ENCODE assay signal across 34 cellular contexts in the genomic region with DNA sequence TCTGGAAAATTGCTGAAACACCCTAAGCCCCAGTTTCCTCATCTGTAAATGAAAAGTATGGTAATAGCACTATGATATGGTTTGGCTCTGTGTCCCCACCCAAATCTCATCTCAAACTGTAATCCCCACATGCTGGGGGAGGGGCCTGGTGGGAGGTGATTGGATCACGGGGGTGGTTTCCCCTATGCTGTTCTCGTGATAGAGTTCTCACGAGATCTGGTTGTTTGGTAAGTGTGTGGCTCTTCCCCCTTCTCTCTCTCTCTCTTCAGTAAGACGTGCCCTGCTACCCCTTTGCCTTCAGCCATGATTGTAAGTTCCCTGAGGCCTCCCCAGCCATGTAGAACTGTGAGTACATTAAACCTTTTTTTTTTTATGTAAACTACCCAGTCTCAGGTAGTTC.
"Had no signal": no experiment of that assay in that cellular context is flagged by ENCODE, and none has a peak within 500 bp of the region (broad histone marks: within the 10 kb centered on the region; RNA-seq: fewer than 3 reads in every experiment).

No MANE protein-coding gene starts in this region.

- H3K4me1 ChIP-seq: adrenal gland, body of pancreas, breast epithelium had no signal

- DNase-seq: activated B cell treated with CpG ODN at 0.5 μM for 24 hours; activated CD4-positive, alpha-beta memory T cell treated with anti-CD3 and anti-CD28 coated beads for 36 hours; activated CD4-positive, alpha-beta T cell treated with anti-CD3 and anti-CD28 coated beads for 4 hours; activated CD4-positive, alpha-beta T cell treated with anti-CD3 and anti-CD28 coated beads, Interleukin-2, amount 10 ng/mL, durations not matched to agents 24 days and 14 days; activated CD4-positive, alpha-beta T cell treated with anti-CD3 and anti-CD28 coated beads, Interleukin-2, amount 50 U/mL, for 1 hour; activated CD4-positive, alpha-beta T cell treated with anti-CD3 and anti-CD28 coated beads, Interleukin-2, amount 50 U/mL, for 4 hours; activated CD4-positive, CD25-positive, alpha-beta regulatory T cell treated with anti-CD3 and anti-CD28 coated beads, Interleukin-2, amount 50 U/mL, for 72 hours; activated CD8-positive, alpha-beta memory T cell treated with anti-CD3 and anti-CD28 coated beads, Interleukin-2, amount 50 U/mL, for 4 hours; activated CD8-positive, alpha-beta T cell treated with anti-CD3 and anti-CD28 coated beads for 36 hours; activated effector memory CD4-positive, alpha-beta T cell treated with anti-CD3 and anti-CD28 coated beads, Interleukin-2, amount 50 U/mL, for 16 hours; activated gamma-delta T cell treated with Interleukin-2 at 50 U/mL for 16 hours; activated naive CD4-positive, alpha-beta T cell; activated naive CD4-positive, alpha-beta T cell treated with anti-CD3 and anti-CD28 coated beads for 36 hours; activated naive CD4-positive, alpha-beta T cell treated with anti-CD3 and anti-CD28 coated beads, Interleukin-2, amount 50 U/mL, for 16 hours; activated naive CD8-positive, alpha-beta T cell treated with anti-CD3 and anti-CD28 coated beads for 36 hours; activated T-cell treated with anti-CD3 and anti-CD28 coated beads for 4 hours; activated T-cell treated with anti-CD3 and anti-CD28 coated beads, Interleukin-2, amount 50 U/mL, for 1 hour; activated T-cell treated with anti-CD3 and anti-CD28 coated beads, Interleukin-2, amount 50 U/mL, for 4 hours; activated T-cell treated with anti-CD3 and anti-CD28 coated beads, Interleukin-2, amount 50 U/mL, for 72 hours; amniotic stem cell; aorta; body of pancreas; brain microvascular endothelial cell; central memory CD4-positive, alpha-beta T cell; T-helper 2 cell; T-helper 9 cell had no signal

- H3K27ac Mint-ChIP-seq: activated B cell treated with CpG ODN at 0.5 μM for 24 hours; activated CD4-positive, alpha-beta memory T cell treated with anti-CD3 and anti-CD28 coated beads for 36 hours; activated CD4-positive, alpha-beta T cell treated with anti-CD3 and anti-CD28 coated beads, Interleukin-2, amount 10 ng/mL, durations not matched to agents 24 days and 14 days; activated CD8-positive, alpha-beta T cell treated with anti-CD3 and anti-CD28 coated beads for 36 hours; activated naive CD4-positive, alpha-beta T cell treated with anti-CD3 and anti-CD28 coated beads for 36 hours; activated naive CD4-positive, alpha-beta T cell treated with anti-CD3 and anti-CD28 coated beads, Interleukin-2, amount 50 U/mL, for 72 hours; activated naive CD8-positive, alpha-beta T cell treated with anti-CD3 and anti-CD28 coated beads for 36 hours; activated T-cell treated with anti-CD3 and anti-CD28 coated beads, Interleukin-2, amount 50 U/mL, for 72 hours; activated T-helper 1 cell treated with anti-CD3 and anti-CD28 coated beads, Interleukin-12 subunit alpha, Interleukin-12 subunit beta, Interleukin-2, Interleukin-4 antibody, amounts not matched to agents 30 ng/mL and 10 ng/mL and 1 ng/mL, durations not matched to agents 14 hours and 24 hours and 36 hours; activated T-helper 17 cell treated with anti-CD3 and anti-CD28 coated beads, Interleukin-2, amount 50 U/mL, for 72 hours; T-helper 1 cell treated with Interleukin-12 subunit alpha and Interleukin-12 subunit beta and Interleukin-4 antibody, amounts not matched to agents 30 μg/mL and 1 μg/mL, for 36 hours; T-helper 2 cell treated with Interferon-gamma antibody and Interleukin-4, amounts not matched to agents 5 μg/mL and 100 μg/mL, for 36 hours had no signal

- H3K9me3 ChIP-seq: adrenal gland, body of pancreas had no signal

- H3K36me3 Mint-ChIP-seq: activated CD4-positive, alpha-beta memory T cell treated with anti-CD3 and anti-CD28 coated beads for 36 hours; activated naive CD4-positive, alpha-beta T cell treated with anti-CD3 and anti-CD28 coated beads, Interleukin-2, amount 50 U/mL, for 72 hours; activated naive CD8-positive, alpha-beta T cell treated with anti-CD3 and anti-CD28 coated beads for 36 hours had no signal

- H3K27me3 Mint-ChIP-seq: activated B cell treated with CpG ODN at 0.5 μM for 24 hours; activated CD4-positive, alpha-beta memory T cell treated with anti-CD3 and anti-CD28 coated beads for 36 hours; activated CD4-positive, alpha-beta T cell treated with anti-CD3 and anti-CD28 coated beads, Interleukin-2, amount 10 ng/mL, durations not matched to agents 24 days and 14 days; activated CD8-positive, alpha-beta T cell treated with anti-CD3 and anti-CD28 coated beads for 36 hours; activated naive CD8-positive, alpha-beta T cell treated with anti-CD3 and anti-CD28 coated beads for 36 hours; activated T-helper 17 cell treated with anti-CD3 and anti-CD28 coated beads, Interleukin-2, amount 50 U/mL, for 72 hours had no signal

- H3K4me1 Mint-ChIP-seq: activated B cell treated with CpG ODN at 0.5 μM for 24 hours; activated CD4-positive, alpha-beta T cell treated with anti-CD3 and anti-CD28 coated beads, Interleukin-2, amount 10 ng/mL, durations not matched to agents 24 days and 14 days; activated naive CD8-positive, alpha-beta T cell treated with anti-CD3 and anti-CD28 coated beads for 36 hours; activated T-helper 17 cell treated with anti-CD3 and anti-CD28 coated beads, Interleukin-2, amount 50 U/mL, for 72 hours had no signal

- H3K27ac ChIP-seq: adrenal gland, body of pancreas, brain microvascular endothelial cell, breast epithelium, VCaP had no signal

- H3K36me3 ChIP-seq: adrenal gland, brain microvascular endothelial cell, breast epithelium had no signal

- H3K4me3 Mint-ChIP-seq: activated B cell treated with CpG ODN at 0.5 μM for 24 hours; activated CD4-positive, alpha-beta memory T cell treated with anti-CD3 and anti-CD28 coated beads for 36 hours; activated CD4-positive, alpha-beta T cell treated with anti-CD3 and anti-CD28 coated beads, Interleukin-2, amount 10 ng/mL, durations not matched to agents 24 days and 14 days; activated CD8-positive, alpha-beta T cell treated with anti-CD3 and anti-CD28 coated beads for 36 hours; activated naive CD4-positive, alpha-beta T cell treated with anti-CD3 and anti-CD28 coated beads for 36 hours; activated naive CD8-positive, alpha-beta T cell treated with anti-CD3 and anti-CD28 coated beads for 36 hours; activated T-cell treated with anti-CD3 and anti-CD28 coated beads, Interleukin-2, amount 50 U/mL, for 4 hours; activated T-cell treated with anti-CD3 and anti-CD28 coated beads, Interleukin-2, amount 50 U/mL, for 72 hours; activated T-helper 1 cell treated with anti-CD3 and anti-CD28 coated beads, Interleukin-12 subunit alpha, Interleukin-12 subunit beta, Interleukin-2, Interleukin-4 antibody, amounts not matched to agents 30 ng/mL and 10 ng/mL and 1 ng/mL, durations not matched to agents 14 hours and 24 hours and 36 hours; activated T-helper 17 cell treated with anti-CD3 and anti-CD28 coated beads, Interleukin-2, amount 50 U/mL, for 72 hours; T-helper 1 cell treated with Interleukin-12 subunit alpha and Interleukin-12 subunit beta and Interleukin-4 antibody, amounts not matched to agents 30 μg/mL and 1 μg/mL, for 36 hours; T-helper 2 cell treated with Interferon-gamma antibody and Interleukin-4, amounts not matched to agents 5 μg/mL and 100 μg/mL, for 36 hours had no signal

- ATAC-seq: activated CD8-positive, alpha-beta T cell treated with anti-CD3 and anti-CD28 coated beads for 36 hours; activated naive CD4-positive, alpha-beta T cell treated with anti-CD3 and anti-CD28 coated beads, Interleukin-2, amount 50 U/mL, for 72 hours; activated T-cell treated with anti-CD3 and anti-CD28 coated beads, Interleukin-2, amount 50 U/mL, for 4 hours; activated T-cell treated with anti-CD3 and anti-CD28 coated beads, Interleukin-2, amount 50 U/mL, for 72 hours; activated T-helper 17 cell treated with anti-CD3 and anti-CD28 coated beads, Interleukin-2, amount 50 U/mL, for 72 hours; body of pancreas had no signal

- H3K27me3 ChIP-seq: adrenal gland, body of pancreas, brain microvascular endothelial cell, breast epithelium had no signal

- H3K4me3 ChIP-seq: adrenal gland, body of pancreas, breast epithelium had no signal
